26 cellular contexts compared by ENCODE assay signal in genomic region chrX:34868633-34869032, GRCh38.
"Had no signal": no experiment of that assay in that cellular context is flagged by ENCODE, and none has a peak within 500 bp of the region (broad histone marks: within the 10 kb centered on the region; RNA-seq: fewer than 3 reads in every experiment).

No MANE protein-coding gene starts in this region.

- H3K79me2 ChIP-seq: hepatocyte had no signal

- H3K27me3 ChIP-seq: foreskin keratinocyte, hepatocyte, ovary, right atrium auricular region, sigmoid colon, testis, tibial nerve, upper lobe of right lung had no signal

- DNase-seq: effector CD4-positive, alpha-beta T cell; endodermal cell; erythroblast; foreskin keratinocyte; head of caudate nucleus; immature natural killer cell; left cardiac atrium; left ventricle myocardium inferior; lower lobe of right lung; natural killer cell; nucleus accumbens; ovary; sigmoid colon; stimulated activated CD4-positive, alpha-beta T cell treated with anti-CD3 and anti-CD28 coated beads, Interleukin-2, amount 100 ng/mL, for 24 hours; stimulated activated CD4-positive, alpha-beta T cell treated with anti-CD3 and anti-CD28 coated beads, Interleukin-4, amount 100 ng/mL, for 4 hours; stimulated activated naive B cell treated with anti-CD40 and anti-IgM and Interleukin-4, amounts not matched to agents 10 μg/mL and 1 μg/mL and 100 μg/mL, for 72 hours; stimulated activated naive CD8-positive, alpha-beta T cell treated with anti-CD3 and anti-CD28 coated beads, Interleukin-15, amount 100 ng/mL, for 72 hours; testis; upper lobe of right lung had no signal

- FAIRE-seq: endothelial cell of umbilical vein, keratinocyte had no signal

- H3K36me3 ChIP-seq: left ventricle myocardium inferior, lower lobe of right lung, ovary, right atrium auricular region, sigmoid colon, tibial nerve, upper lobe of right lung had no signal

- H2AFZ ChIP-seq: hepatocyte had no signal

- H3K4me3 ChIP-seq: coronary artery, hepatocyte, left ventricle myocardium inferior, lower lobe of right lung, ovary, right atrium auricular region, sigmoid colon, skin epidermis, testis, tibial nerve, upper lobe of right lung had no signal

- H3K4me2 ChIP-seq: hepatocyte had no signal

- H3K4me1 ChIP-seq: foreskin keratinocyte, left ventricle myocardium inferior, lower lobe of right lung, right atrium auricular region, sigmoid colon, testis, tibial nerve, upper lobe of right lung had no signal

- ATAC-seq: foreskin keratinocyte; left cardiac atrium; lower lobe of right lung; natural killer cell; stimulated activated naive B cell treated with anti-CD40 and anti-IgM and Interleukin-4, amounts not matched to agents 10 μg/mL and 1 μg/mL and 100 μg/mL, for 72 hours; stimulated activated naive CD8-positive, alpha-beta T cell treated with anti-CD3 and anti-CD28 coated beads, Interleukin-15, amount 100 ng/mL, for 72 hours; upper lobe of right lung had no signal

- H3K27ac ChIP-seq: coronary artery, foreskin keratinocyte, hepatocyte, left ventricle myocardium inferior, lower lobe of right lung, ovary, right atrium auricular region, sigmoid colon, skin epidermis, testis, tibial nerve, upper lobe of right lung had no signal

- H3K9me3 ChIP-seq: lower lobe of right lung, ovary, sigmoid colon, testis, upper lobe of right lung had no signal
